Comparison of ENCODE assay signal across 8 cellular contexts in genomic region chr17:81386646-81387234, GRCh38. TPM values are rescaled to one million over a fixed set of nuclear protein-coding genes. Genes with fewer than 3 reads are reported as not detected.
A peak's percentile ranks its signal among the peaks of the same experiment; 100 is the strongest.
DNase-seq lines count a peak whose midpoint lies in the region; ATAC-seq and TF ChIP-seq lines count a peak whose summit lies in the region.

No MANE protein-coding gene starts in this region.

- H3K27me3 ChIP-seq in heart right ventricle = peaks cover 0 to 32% (median 0%) of the 10 kb centered on the region in 7 donors

- TF ChIP-seq CTCF in heart right ventricle (IDR thresholded peaks at IDR 0.05) (peak in 4 of 9 donors; percentile 4 to 22 (median 12)), progenitor cell of endocrine pancreas (IDR thresholded peaks at IDR 0.05; ENCODE audit: unreplicated experiment) (peak; percentile 19)

- peak overlapping the region; percentile 74 for H3K4me3 Mint-ChIP-seq in activated T-helper 1 cell treated with anti-CD3 and anti-CD28 coated beads, Interleukin-12 subunit alpha, Interleukin-12 subunit beta, Interleukin-2, Interleukin-4 antibody, amounts not matched to agents 30 ng/mL and 10 ng/mL and 1 ng/mL, durations not matched to agents 14 hours and 24 hours and 36 hours
- H3K4me3 Mint-ChIP-seq in progenitor cell of endocrine pancreas (ENCODE audit: low read depth) = peak overlapping the region; percentile 74

- no peak overlapping the region for H3K27ac Mint-ChIP-seq in activated T-helper 1 cell treated with anti-CD3 and anti-CD28 coated beads, Interleukin-12 subunit alpha, Interleukin-12 subunit beta, Interleukin-2, Interleukin-4 antibody, amounts not matched to agents 30 ng/mL and 10 ng/mL and 1 ng/mL, durations not matched to agents 14 hours and 24 hours and 36 hours
- peak overlapping the region; percentile 86 for H3K27ac Mint-ChIP-seq in progenitor cell of endocrine pancreas

- H3K27me3 Mint-ChIP-seq in activated T-helper 1 cell treated with anti-CD3 and anti-CD28 coated beads, Interleukin-12 subunit alpha, Interleukin-12 subunit beta, Interleukin-2, Interleukin-4 antibody, amounts not matched to agents 30 ng/mL and 10 ng/mL and 1 ng/mL, durations not matched to agents 14 hours and 24 hours and 36 hours (ENCODE audit: insufficient read depth) = peaks cover 38% of the 10 kb centered on the region
- H3K27me3 Mint-ChIP-seq in progenitor cell of endocrine pancreas = peaks cover 6% of the 10 kb centered on the region

- H3K4me1 ChIP-seq in heart right ventricle = peaks cover 23 to 54% (median 45%) of the 10 kb centered on the region in 9 donors

- peak overlapping the region; percentile 60 to 87 (median 79) for H3K4me3 ChIP-seq in heart right ventricle

- no peaks in the 10 kb centered on the region for H3K36me3 ChIP-seq in heart right ventricle

- H3K9me3 Mint-ChIP-seq in activated T-helper 1 cell treated with anti-CD3 and anti-CD28 coated beads, Interleukin-12 subunit alpha, Interleukin-12 subunit beta, Interleukin-2, Interleukin-4 antibody, amounts not matched to agents 30 ng/mL and 10 ng/mL and 1 ng/mL, durations not matched to agents 14 hours and 24 hours and 36 hours = no peaks in the 10 kb centered on the region
- no peaks in the 10 kb centered on the region for H3K9me3 Mint-ChIP-seq in progenitor cell of endocrine pancreas (ENCODE audit: low read depth)

- H3K4me1 Mint-ChIP-seq in activated T-helper 1 cell treated with anti-CD3 and anti-CD28 coated beads, Interleukin-12 subunit alpha, Interleukin-12 subunit beta, Interleukin-2, Interleukin-4 antibody, amounts not matched to agents 30 ng/mL and 10 ng/mL and 1 ng/mL, durations not matched to agents 14 hours and 24 hours and 36 hours (ENCODE audit: low read depth) = no peaks in the 10 kb centered on the region
- peaks cover 24% of the 10 kb centered on the region for H3K4me1 Mint-ChIP-seq in progenitor cell of endocrine pancreas (ENCODE audit: low read depth)

- ATAC-seq in heart right ventricle = peak; percentile 26 to 67 (median 41)

- peak overlapping the region; percentile 93 to 99 (median 98) for H3K27ac ChIP-seq in heart right ventricle

- DNase-seq in NCI-H2227 (lab: John Stamatoyannopoulos, UW; ENCODE audit: unreplicated experiment) (peak; percentile 68), NCI-H2227 treated with DMSO at 0.1 percent for 48 hours (lab: John Stamatoyannopoulos, UW) (no peak), heart right ventricle (peak in 1 of 2 donors; percentile 70), progenitor cell of endocrine pancreas (ENCODE audit: low spot score, unreplicated experiment) (peak; percentile 49), SK-N-DZ (ENCODE audit: low spot score) (no peak), islet precursor cell (no peak), DMS153 treated with DMSO at 0.1 percent for 48 hours (lab: John Stamatoyannopoulos, UW; ENCODE audit: unreplicated experiment) (no peak)
- no peak for DNase-seq in activated T-helper 1 cell treated with anti-CD3 and anti-CD28 coated beads, Interleukin-12 subunit alpha, Interleukin-12 subunit beta, Interleukin-2, Interleukin-4 antibody, amounts not matched to agents 30 ng/mL and 10 ng/mL and 1 ng/mL, durations not matched to agents 14 hours and 24 hours and 36 hours (ENCODE audit: low spot score)

- 0 to 1% methylated on average over 59 to 82 of the region's 82 CpGs for WGBS in heart right ventricle, 2 donors

- no peaks in the 10 kb centered on the region for H3K9me3 ChIP-seq in heart right ventricle

- no peaks in the 10 kb centered on the region for H3K36me3 Mint-ChIP-seq in activated T-helper 1 cell treated with anti-CD3 and anti-CD28 coated beads, Interleukin-12 subunit alpha, Interleukin-12 subunit beta, Interleukin-2, Interleukin-4 antibody, amounts not matched to agents 30 ng/mL and 10 ng/mL and 1 ng/mL, durations not matched to agents 14 hours and 24 hours and 36 hours (ENCODE audit: low read depth)
- no peaks in the 10 kb centered on the region for H3K36me3 Mint-ChIP-seq in progenitor cell of endocrine pancreas (ENCODE audit: insufficient read depth)

- intact Hi-C loops in activated T-helper 1 cell treated with anti-CD3 and anti-CD28 coated beads, Interleukin-12 subunit alpha, Interleukin-12 subunit beta, Interleukin-2, Interleukin-4 antibody, amounts not matched to agents 30 ng/mL and 10 ng/mL and 1 ng/mL, durations not matched to agents 14 hours and 24 hours and 36 hours (cut with micrococcal nuclease) = loop anchor here (2.0 kb wide), 1 partner anchor 40 kb away; no protein-coding TSS in a partner anchor
- intact Hi-C loops in heart right ventricle (cut with DNase I) = loop anchor here in 3 of 10 donors (1.0 to 10.0 kb wide), 3 partner anchors 40 to 92 kb away; partner anchors contain the start of gene SLC38A10 (in 2 of the 3)

RNA-seq across cellular contexts. Expression of gene BAHCC1, which starts 8.5 kb away (rescaled TPM):
- 0.02 and 0.08 TPM in 2 replicates for total RNA-seq in activated T-helper 1 cell treated with anti-CD3 and anti-CD28 coated beads, Interleukin-12 subunit alpha, Interleukin-12 subunit beta, Interleukin-2, Interleukin-4 antibody, amounts not matched to agents 30 ng/mL and 10 ng/mL and 1 ng/mL, durations not matched to agents 14 hours and 24 hours and 36 hours
- total RNA-seq in heart right ventricle (10 to 100 TPM in 2 of 10 donors, 1 to 10 TPM in 8; 6.3 to 11.1 (median 9.2) TPM), progenitor cell of endocrine pancreas (36.9 and 40.5 TPM in 2 replicates)
- polyA plus RNA-seq in heart right ventricle = 10 to 100 TPM in 1 of 2 donors, 1 to 10 TPM in 1; 4.8 to 13.1 TPM
- polyA plus RNA-seq in SK-N-DZ (2014; cell fraction: cytosol; rRNA removed) = 6.6 and 15.1 TPM in 2 replicates
- polyA plus RNA-seq in SK-N-DZ (2014; cell fraction: nucleus; rRNA removed) = 33.7 and 55.3 TPM in 2 replicates

Comparison
In these comparisons a context has a peak if more than half of its experiments do, and no peak if none do; other contexts are left out.
1. DNase-seq: peak in NCI-H2227 (single experiment) and progenitor cell of endocrine pancreas (single experiment); none in NCI-H2227 treated with DMSO at 0.1 percent for 48 hours (single experiment), activated T-helper 1 cell treated with anti-CD3 and anti-CD28 coated beads, Interleukin-12 subunit alpha, Interleukin-12 subunit beta, Interleukin-2, Interleukin-4 antibody, amounts not matched to agents 30 ng/mL and 10 ng/mL and 1 ng/mL, durations not matched to agents 14 hours and 24 hours and 36 hours (single experiment), SK-N-DZ (single experiment), islet precursor cell (single experiment) and DMS153 treated with DMSO at 0.1 percent for 48 hours (single experiment).